ENCODE assay signal across 17 cellular contexts in genomic region chr1:207847116-207847515, GRCh38.
DNase-seq lines count a peak whose midpoint lies in the region; ATAC-seq and TF ChIP-seq lines count a peak whose summit lies in the region.
"Had no signal": no experiment of that assay in that cellular context is flagged by ENCODE, and none has a peak within 500 bp of the region (broad histone marks: within the 10 kb centered on the region; RNA-seq: fewer than 3 reads in every experiment).

No MANE protein-coding gene starts in this region.

- in situ Hi-C loops in astrocyte of the spinal cord (cut with HindIII; ENCODE audit: low sequenced_read_pairs): no loop called here

- no peak overlapping the region for H3K27ac Mint-ChIP-seq in activated naive CD8-positive, alpha-beta T cell treated with anti-CD3 and anti-CD28 coated beads, Interleukin-2, amount 50 U/mL, for 24 hours

- WGBS in upper lobe of left lung, 2 donors: 87 to 94% methylated on average over 5 of the region's 5 CpGs

- TF ChIP-seq EP300 in upper lobe of left lung (IDR thresholded peaks at IDR 0.05): no peak

- peaks cover 48% of the 10 kb centered on the region for H3K4me1 Mint-ChIP-seq in activated naive CD8-positive, alpha-beta T cell treated with anti-CD3 and anti-CD28 coated beads, Interleukin-2, amount 50 U/mL, for 24 hours

- H3K9me3 Mint-ChIP-seq in activated naive CD8-positive, alpha-beta T cell treated with anti-CD3 and anti-CD28 coated beads, Interleukin-2, amount 50 U/mL, for 24 hours: no peaks in the 10 kb centered on the region

- H3K27ac ChIP-seq in upper lobe of left lung: peak overlapping the region in 3 of 4 donors; percentile 70 to 82 (median 77)
- H3K27ac ChIP-seq: SJSA1 had no signal

- peaks cover 0 to 15% (median 0%) of the 10 kb centered on the region in 4 donors for H3K36me3 ChIP-seq in upper lobe of left lung
- H3K36me3 ChIP-seq: SJSA1 had no signal

- TF ChIP-seq CTCF in astrocyte of the spinal cord (IDR thresholded peaks at IDR 0.05; ENCODE audit: low read depth, low read length) (no peak), upper lobe of left lung (IDR thresholded peaks at IDR 0.05) (no peak)

- no peaks in the 10 kb centered on the region for H3K9me3 ChIP-seq in upper lobe of left lung
- H3K9me3 ChIP-seq: BLaER1 treated with 17β-estradiol and CSF1 and Interleukin-3, amounts not matched to agents 10 nM and 100 nM; SJSA1; suprapubic skin had no signal

- ATAC-seq in upper lobe of left lung (ENCODE audit: low FRiP score in 2 of 2): no peak
- ATAC-seq in activated naive CD8-positive, alpha-beta T cell treated with anti-CD3 and anti-CD28 coated beads, Interleukin-2, amount 50 U/mL, for 24 hours: no peak

- no peaks in the 10 kb centered on the region for H3K27me3 Mint-ChIP-seq in activated naive CD8-positive, alpha-beta T cell treated with anti-CD3 and anti-CD28 coated beads, Interleukin-2, amount 50 U/mL, for 24 hours

- peaks cover 23% of the 10 kb centered on the region for H3K36me3 Mint-ChIP-seq in activated naive CD8-positive, alpha-beta T cell treated with anti-CD3 and anti-CD28 coated beads, Interleukin-2, amount 50 U/mL, for 24 hours (ENCODE audit: low read depth)

- H3K4me3 Mint-ChIP-seq in activated naive CD8-positive, alpha-beta T cell treated with anti-CD3 and anti-CD28 coated beads, Interleukin-2, amount 50 U/mL, for 24 hours: no peak overlapping the region

- H3K4me3 ChIP-seq in astrocyte of the spinal cord (ENCODE audit: low read depth, low read length): no peak overlapping the region
- H3K4me3 ChIP-seq in upper lobe of left lung: no peak overlapping the region
- H3K4me3 ChIP-seq: SJSA1, suprapubic skin had no signal

- DNase-seq in M059J (ENCODE audit: low read depth): peak; percentile 87
- DNase-seq in astrocyte of the spinal cord (ENCODE audit: low read depth, low spot score): peak; percentile 53
- peak; percentile 79 for DNase-seq in iris pigment epithelial cell (ENCODE audit: low read depth)
- DNase-seq in upper lobe of left lung: no peak
- DNase-seq in nucleus accumbens (lab: John Stamatoyannopoulos, UW): no peak
- no peak for DNase-seq in activated naive CD8-positive, alpha-beta T cell treated with anti-CD3 and anti-CD28 coated beads, Interleukin-2, amount 50 U/mL, for 24 hours
- no peak for DNase-seq in NAMALWA (ENCODE audit: low spot score)
- DNase-seq: activated CD4-positive, CD25-positive, alpha-beta regulatory T cell treated with anti-CD3 and anti-CD28 coated beads, Interleukin-2, amount 50 U/mL, for 72 hours; activated gamma-delta T cell; DMS 273 treated with DMSO at 0.1 percent for 48 hours; effector CD8-positive, alpha-beta T cell; NCI-H187; NCI-H446; T1000 had no signal

- peaks cover 54 to 73% (median 59%) of the 10 kb centered on the region in 4 donors for H3K4me1 ChIP-seq in upper lobe of left lung

- H3K27me3 ChIP-seq in upper lobe of left lung: no peaks in the 10 kb centered on the region
- H3K27me3 ChIP-seq: BLaER1 treated with 17β-estradiol and CSF1 and Interleukin-3, amounts not matched to agents 10 nM and 100 nM; SJSA1; suprapubic skin had no signal

- TF ChIP-seq POLR2A in upper lobe of left lung (IDR thresholded peaks at IDR 0.05): no peak

Comparison
In these comparisons a context has a peak if more than half of its experiments do, and no peak if none do; other contexts are left out.
1. DNase-seq: peak in M059J (single experiment), astrocyte of the spinal cord (single experiment) and iris pigment epithelial cell (single experiment); none in upper lobe of left lung (0 of 2), nucleus accumbens (0 of 56), activated naive CD8-positive, alpha-beta T cell treated with anti-CD3 and anti-CD28 coated beads, Interleukin-2, amount 50 U/mL, for 24 hours (single experiment) and NAMALWA (single experiment).